Comparison of ENCODE assay signal across 8 cellular contexts in genomic region chr14:67533754-67534085, GRCh38. TPM values are rescaled to one million over a fixed set of nuclear protein-coding genes. Genes with fewer than 3 reads are reported as not detected.
DNase-seq lines count a peak whose midpoint lies in the region; ATAC-seq and TF ChIP-seq lines count a peak whose summit lies in the region.

No MANE protein-coding gene starts in this region.

- no peak overlapping the region for H2BK120ac ChIP-seq in H9 (ENCODE audit: low read depth, low read length, poor library complexity, severe bottlenecking)

- H4K8ac ChIP-seq in H9 (replicated peaks; ENCODE audit: insufficient read length, low read depth, low read length), result no peak overlapping the region

- intact Hi-C loops in gastrocnemius medialis (cut with DNase I; ENCODE audit: low total_unique reads), result no loop called here

- H3K9me3 Mint-ChIP-seq in H9 (no peaks in the 10 kb centered on the region), glutamatergic neuron (ENCODE audit: unreplicated experiment) (peaks cover 4% of the 10 kb centered on the region)

- no peak overlapping the region for H4K5ac ChIP-seq in H9 (ENCODE audit: insufficient read length, low read depth, low read length)

- H3K9me3 ChIP-seq in H9 (ENCODE audit: control insufficient read depth, low read depth, low read length), result no peaks in the 10 kb centered on the region
- no peaks in the 10 kb centered on the region for H3K9me3 ChIP-seq in gastrocnemius medialis

- H3K4me1 ChIP-seq in H9 (ENCODE audit: insufficient read depth, low read length), result peaks cover 3% of the 10 kb centered on the region; the same call in 1 of the 2 replicates
- H3K4me1 ChIP-seq in gastrocnemius medialis, result peaks cover 4 to 9% of the 10 kb centered on the region in 2 donors

- no peak overlapping the region for H3T11ph ChIP-seq in H9 (ENCODE audit: low read length)

- H2BK15ac ChIP-seq in H9 (ENCODE audit: low read depth, low read length), result no peak overlapping the region

- H3K4me1 Mint-ChIP-seq in H9 (peaks cover 20 to 29% of the 10 kb centered on the region in 2 experiments), glutamatergic neuron (ENCODE audit: low read depth, unreplicated experiment) (peaks cover 3% of the 10 kb centered on the region)

- peak overlapping the region; percentile 27; the same call in 1 of the 2 replicates for H3K14ac ChIP-seq in H9 (ENCODE audit: insufficient read depth, low read length)

- DNase-seq in H9, result no peak
- DNase-seq in glutamatergic neuron, result no peak
- no peak for DNase-seq in gastrocnemius medialis
- DNase-seq in NCI-H1048 (lab: John Stamatoyannopoulos, UW), result no peak
- DNase-seq in NCI-H2196 (lab: John Stamatoyannopoulos, UW; ENCODE audit: unreplicated experiment), result no peak

- H2BK12ac ChIP-seq in H9 (ENCODE audit: insufficient read length, low read depth, low read length), result no peak overlapping the region

- no peak overlapping the region for H3K18ac ChIP-seq in H9 (ENCODE audit: insufficient read length, low read depth, low read length)

- H3K27me3 Mint-ChIP-seq in H9 (ENCODE audit: low read depth) (peaks cover 3% of the 10 kb centered on the region; the same call in 1 of the 2 replicates), glutamatergic neuron (ENCODE audit: unreplicated experiment) (peaks cover 2% of the 10 kb centered on the region)

- H3K23ac ChIP-seq in H9 (ENCODE audit: insufficient read length, low read depth, low read length), result no peak overlapping the region

- no peak overlapping the region for H2BK20ac ChIP-seq in H9 (ENCODE audit: low read depth, low read length, poor library complexity, severe bottlenecking)

- H4K20me1 ChIP-seq in H9 (ENCODE audit: control insufficient read depth, insufficient read depth, insufficient read length), result no peaks in the 10 kb centered on the region

- H2AK5ac ChIP-seq in H9 (ENCODE audit: insufficient read length, low read length), result no peak overlapping the region

- H3K4me3 Mint-ChIP-seq in H9 (peak overlapping the region; percentile 84 to 91), glutamatergic neuron (ENCODE audit: unreplicated experiment) (peak overlapping the region; percentile 81)

- no peaks in the 10 kb centered on the region for H3K79me2 ChIP-seq in H9 (ENCODE audit: insufficient read depth, low read length)

- no CpG with 5 or more reads among the region's 6 CpGs for WGBS in H9 (ENCODE audit: extremely low coverage, insufficient read length, low lambda C conversion rate)

- no peak for TF ChIP-seq POLR2A in gastrocnemius medialis (IDR thresholded peaks at IDR 0.05)

- in situ Hi-C loops in gastrocnemius medialis (cut with MboI; ENCODE audit: low sequenced_read_pairs in 4 of 4), result no loop called here

- H2BK5ac ChIP-seq in H9 (ENCODE audit: insufficient read length, low read length), result no peak overlapping the region

- H3K36me3 Mint-ChIP-seq in H9 (ENCODE audit: insufficient read depth in 1 of 3, low read depth in 3 of 3) (no peaks in the 10 kb centered on the region; a peak in 2 of 7 replicates), glutamatergic neuron (ENCODE audit: unreplicated experiment) (peaks cover 4% of the 10 kb centered on the region)

- H3K56ac ChIP-seq in H9 (ENCODE audit: insufficient read length, low read depth, low read length), result no peak overlapping the region

- peak overlapping the region; percentile 68 for H3K4me2 ChIP-seq in H9 (ENCODE audit: insufficient read depth, insufficient read length, low read length)

- H3K27me3 ChIP-seq in H9 (ENCODE audit: insufficient read depth, low read length), result no peaks in the 10 kb centered on the region
- H3K27me3 ChIP-seq in gastrocnemius medialis, result no peaks in the 10 kb centered on the region

- no peak overlapping the region for H3K4ac ChIP-seq in H9 (ENCODE audit: low read depth, low read length)

- H3K36me3 ChIP-seq in gastrocnemius medialis, result no peaks in the 10 kb centered on the region

- TF ChIP-seq CTCF in H9 (conservative IDR thresholded peaks at IDR 0.05) (no peak), VCaP (conservative IDR thresholded peaks at IDR 0.05) (no peak), glutamatergic neuron (IDR thresholded peaks at IDR 0.05; ENCODE audit: partially characterized antibody, unreplicated experiment) (no peak), gastrocnemius medialis (IDR thresholded peaks at IDR 0.05 in 4 of 5, conservative IDR thresholded peaks at IDR 0.05 in 1 of 5) (no peak)

- H3K4me3 ChIP-seq in gastrocnemius medialis, result peak overlapping the region; percentile 57 to 67 (median 60)

- no peaks in the 10 kb centered on the region for H3K79me1 ChIP-seq in H9 (ENCODE audit: insufficient read depth, low read depth, low read length, poor library complexity, severe bottlenecking)

- no peak overlapping the region for H4K91ac ChIP-seq in H9 (ENCODE audit: insufficient read length, low read depth, low read length)

- no peak overlapping the region for H3K27ac ChIP-seq in H9 (ENCODE audit: insufficient read length, low read depth, low read length)
- peak overlapping the region; percentile 97 for H3K27ac ChIP-seq in VCaP
- H3K27ac ChIP-seq in gastrocnemius medialis, result peak overlapping the region in 2 of 4 donors; percentile 43 to 58

- H3K23me2 ChIP-seq in H9 (ENCODE audit: insufficient read length, low read depth, low read length, poor library complexity, severe bottlenecking), result peaks cover 4% of the 10 kb centered on the region

- ATAC-seq in gastrocnemius medialis (peak in 1 of 2 donors; percentile 17), HG02571 (IDR thresholded peaks at IDR 0.05; ENCODE audit: unreplicated experiment) (no peak), HG03196 (IDR thresholded peaks at IDR 0.05; ENCODE audit: unreplicated experiment) (no peak)

- H3K27ac Mint-ChIP-seq in H9, result peak overlapping the region in 2 of 3 experiments; percentile 35 to 96; a peak in 3 of 7 replicates
- H3K27ac Mint-ChIP-seq in glutamatergic neuron (ENCODE audit: unreplicated experiment), result peak overlapping the region; percentile 66

- H2AFZ ChIP-seq in H9 (ENCODE audit: low read length), result no peak overlapping the region

- peak overlapping the region; percentile 53 for H3K9ac ChIP-seq in H9 (ENCODE audit: extremely low read depth, insufficient read length, low read length)

RNA-seq across cellular contexts. Expression of gene PLEKHH1, which starts 0.6 kb away (rescaled TPM):
- total RNA-seq in H9 (2021) (26.9 and 35.3 TPM in 2 replicates), glutamatergic neuron (ENCODE audit: unreplicated experiment) (32.4 TPM), gastrocnemius medialis (1 to 10 TPM in 3 of 4 donors, under 1 TPM in 1; 0.75 to 3.4 (median 2.5) TPM)

RNA-seq across cellular contexts. Expression of gene TMEM229B, which starts 45.2 kb away (rescaled TPM):
- total RNA-seq in H9 (2021) (0.22 and 0.24 TPM in 2 replicates), glutamatergic neuron (ENCODE audit: unreplicated experiment) (7.5 TPM), gastrocnemius medialis (1 to 10 TPM in 1 of 4 donors, under 1 TPM in 2, not detected in 1; 0.07 to 3.3 (median 0.20) TPM)
